Comparison of ENCODE assay signal across 8 cellular contexts in genomic region chr19:11887247-11887617, GRCh38.
DNase-seq lines count a peak whose midpoint lies in the region; ATAC-seq and TF ChIP-seq lines count a peak whose summit lies in the region.

No MANE protein-coding gene starts in this region.

- peak overlapping the region; percentile 77 for H3K27ac ChIP-seq in KOPT-K1 (ENCODE audit: low read depth, low read length, poor library complexity, severe bottlenecking)
- peak overlapping the region in 1 of 2 donors; percentile 88 for H3K27ac ChIP-seq in coronary artery
- H3K27ac ChIP-seq in muscle layer of duodenum (ENCODE audit: low read length): peak overlapping the region; percentile 77

- no peak for ATAC-seq in HG03378 (IDR thresholded peaks at IDR 0.05; ENCODE audit: unreplicated experiment)

- DNase-seq in AG08395 (ENCODE audit: low spot score): peak; percentile 6
- DNase-seq in coronary artery (ENCODE audit: low spot score): no peak
- DNase-seq in cerebellar cortex (ENCODE audit: low spot score): no peak
- DNase-seq in inferior parietal cortex (ENCODE audit: extremely low spot score): no peak
- no peak for DNase-seq in NCI-H1092 (lab: John Stamatoyannopoulos, UW)

- TF ChIP-seq CTCF in coronary artery (IDR thresholded peaks at IDR 0.05): no peak

- H3K27me3 ChIP-seq in muscle layer of duodenum (ENCODE audit: low read depth, low read length): no peaks in the 10 kb centered on the region

- H3K4me1 ChIP-seq in muscle layer of duodenum (ENCODE audit: control insufficient read depth in 1 of 2, insufficient read depth in 2 of 2, low read length in 2 of 2): peaks cover 0 to 10% of the 10 kb centered on the region in 2 donors

- no peaks in the 10 kb centered on the region for H3K36me3 ChIP-seq in KOPT-K1 (ENCODE audit: insufficient read depth, low read length)
- H3K36me3 ChIP-seq in muscle layer of duodenum (ENCODE audit: control insufficient read depth in 1 of 2, insufficient read depth in 2 of 2, low read length in 2 of 2): no peaks in the 10 kb centered on the region

- H3K4me3 ChIP-seq in coronary artery (peak overlapping the region; percentile 73), muscle layer of duodenum (ENCODE audit: low read depth in 1 of 2, low read length in 2 of 2) (peak overlapping the region; percentile 77 to 94)

- H3K9me3 ChIP-seq in KOPT-K1 (ENCODE audit: insufficient read depth, low read length, poor library complexity, severe bottlenecking): no peaks in the 10 kb centered on the region
- H3K9me3 ChIP-seq in muscle layer of duodenum (ENCODE audit: control insufficient read depth in 1 of 2, low read length in 2 of 2): no peaks in the 10 kb centered on the region
